8 cellular contexts compared by ENCODE assay signal in genomic region chr4:147157860-147158701, GRCh38.
DNase-seq lines count a peak whose midpoint lies in the region; ATAC-seq and TF ChIP-seq lines count a peak whose summit lies in the region.

No MANE protein-coding gene starts in this region.

- H3K36me3 ChIP-seq in HUES6 (ENCODE audit: control insufficient read depth, insufficient read depth, low read length): no peaks in the 10 kb centered on the region

- no peak for ATAC-seq in GM21447 (IDR thresholded peaks at IDR 0.05; ENCODE audit: unreplicated experiment)
- ATAC-seq in GM19351 (IDR thresholded peaks at IDR 0.05; ENCODE audit: unreplicated experiment): no peak

- peaks cover 4% of the 10 kb centered on the region; the same call in 1 of the 2 replicates for H3K27me3 ChIP-seq in HUES6 (ENCODE audit: control insufficient read depth, insufficient read depth, low read length)

- TF ChIP-seq CTCF in choroid plexus epithelial cell (conservative IDR thresholded peaks at IDR 0.05; ENCODE audit: low read depth, low read length): no peak

- no peak overlapping the region for H3K27ac ChIP-seq in HUES6 (ENCODE audit: low read depth, low read length)
- no peak overlapping the region for H3K27ac ChIP-seq in substantia nigra (ENCODE audit: low read depth, low read length, poor library complexity, severe bottlenecking)

- H3K9me3 ChIP-seq in HUES6 (ENCODE audit: control insufficient read depth, insufficient read depth, low read depth, low read length): no peaks in the 10 kb centered on the region

- H3K4me1 ChIP-seq in HUES6 (ENCODE audit: control insufficient read depth, insufficient read depth, low read length): peaks cover 3% of the 10 kb centered on the region; the same call in 1 of the 2 replicates

- peak; percentile 56 for DNase-seq in choroid plexus epithelial cell (ENCODE audit: low read depth)
- peak; percentile 3 for DNase-seq in kidney tubule cell (ENCODE audit: low spot score)
- DNase-seq in substantia nigra (lab: John Stamatoyannopoulos, UW): peak in 33 of 49 donors; percentile 2 to 45 (median 11)
- no peak for DNase-seq in UCSD-AML1 (lab: John Stamatoyannopoulos, UW; ENCODE audit: unreplicated experiment)
- no peak for DNase-seq in NAMALWA (ENCODE audit: low spot score)

- no peak overlapping the region for H3K9ac ChIP-seq in HUES6 (ENCODE audit: low read length)

- H3K4me3 ChIP-seq in HUES6 (ENCODE audit: low read depth, low read length) (peak overlapping the region; percentile 51), choroid plexus epithelial cell (ENCODE audit: low read depth, low read length) (peak overlapping the region; percentile 63)

Comparison
In these comparisons a context has a peak if more than half of its experiments do, and no peak if none do; other contexts are left out.
1. DNase-seq: peak in choroid plexus epithelial cell (single experiment), kidney tubule cell (single experiment) and substantia nigra (33 of 49); none in UCSD-AML1 (single experiment) and NAMALWA (single experiment).